In the genomic region with DNA sequence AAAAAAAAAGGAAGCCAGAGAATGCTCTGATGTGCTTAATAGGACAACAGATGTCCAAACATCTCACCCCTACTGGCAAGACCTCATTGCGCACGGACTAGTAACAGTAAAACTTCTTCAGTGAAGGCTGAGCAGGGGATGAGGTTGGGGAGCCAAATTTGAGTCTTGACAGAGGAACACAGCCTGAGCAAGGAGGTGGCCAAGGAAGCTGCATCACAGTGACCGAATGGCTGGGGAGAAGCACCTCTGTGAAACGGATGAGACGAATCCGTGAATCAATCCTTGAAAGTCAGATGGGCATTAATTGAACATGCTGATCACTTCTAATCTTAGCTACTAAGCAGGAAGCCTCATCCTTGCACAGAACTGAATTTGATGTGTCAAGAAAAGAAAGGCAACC, we compare ENCODE assay signal across 1 cellular context.
TF ChIP-seq lines count a peak whose summit lies in the region.

No MANE protein-coding gene starts in this region.

TF ChIP-seq in WTC11, 78 proteins besides CTCF, POLR2A, EP300 and RAD21 (continued from another document):
- TF ChIP-seq, protein P1, sequence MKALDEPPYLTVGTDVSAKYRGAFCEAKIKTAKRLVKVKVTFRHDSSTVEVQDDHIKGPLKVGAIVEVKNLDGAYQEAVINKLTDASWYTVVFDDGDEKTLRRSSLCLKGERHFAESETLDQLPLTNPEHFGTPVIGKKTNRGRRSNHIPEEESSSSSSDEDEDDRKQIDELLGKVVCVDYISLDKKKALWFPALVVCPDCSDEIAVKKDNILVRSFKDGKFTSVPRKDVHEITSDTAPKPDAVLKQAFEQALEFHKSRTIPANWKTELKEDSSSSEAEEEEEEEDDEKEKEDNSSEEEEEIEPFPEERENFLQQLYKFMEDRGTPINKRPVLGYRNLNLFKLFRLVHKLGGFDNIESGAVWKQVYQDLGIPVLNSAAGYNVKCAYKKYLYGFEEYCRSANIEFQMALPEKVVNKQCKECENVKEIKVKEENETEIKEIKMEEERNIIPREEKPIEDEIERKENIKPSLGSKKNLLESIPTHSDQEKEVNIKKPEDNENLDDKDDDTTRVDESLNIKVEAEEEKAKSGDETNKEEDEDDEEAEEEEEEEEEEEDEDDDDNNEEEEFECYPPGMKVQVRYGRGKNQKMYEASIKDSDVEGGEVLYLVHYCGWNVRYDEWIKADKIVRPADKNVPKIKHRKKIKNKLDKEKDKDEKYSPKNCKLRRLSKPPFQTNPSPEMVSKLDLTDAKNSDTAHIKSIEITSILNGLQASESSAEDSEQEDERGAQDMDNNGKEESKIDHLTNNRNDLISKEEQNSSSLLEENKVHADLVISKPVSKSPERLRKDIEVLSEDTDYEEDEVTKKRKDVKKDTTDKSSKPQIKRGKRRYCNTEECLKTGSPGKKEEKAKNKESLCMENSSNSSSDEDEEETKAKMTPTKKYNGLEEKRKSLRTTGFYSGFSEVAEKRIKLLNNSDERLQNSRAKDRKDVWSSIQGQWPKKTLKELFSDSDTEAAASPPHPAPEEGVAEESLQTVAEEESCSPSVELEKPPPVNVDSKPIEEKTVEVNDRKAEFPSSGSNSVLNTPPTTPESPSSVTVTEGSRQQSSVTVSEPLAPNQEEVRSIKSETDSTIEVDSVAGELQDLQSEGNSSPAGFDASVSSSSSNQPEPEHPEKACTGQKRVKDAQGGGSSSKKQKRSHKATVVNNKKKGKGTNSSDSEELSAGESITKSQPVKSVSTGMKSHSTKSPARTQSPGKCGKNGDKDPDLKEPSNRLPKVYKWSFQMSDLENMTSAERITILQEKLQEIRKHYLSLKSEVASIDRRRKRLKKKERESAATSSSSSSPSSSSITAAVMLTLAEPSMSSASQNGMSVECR (CRISPR knock-in tag; IDR thresholded peaks at IDR 0.05; ENCODE audit: borderline replicate concordance) = no peak
- TF ChIP-seq, protein P2, sequence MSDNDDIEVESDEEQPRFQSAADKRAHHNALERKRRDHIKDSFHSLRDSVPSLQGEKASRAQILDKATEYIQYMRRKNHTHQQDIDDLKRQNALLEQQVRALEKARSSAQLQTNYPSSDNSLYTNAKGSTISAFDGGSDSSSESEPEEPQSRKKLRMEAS (CRISPR knock-in tag; IDR thresholded peaks at IDR 0.05) = no peak
- TF ChIP-seq, protein P3, sequence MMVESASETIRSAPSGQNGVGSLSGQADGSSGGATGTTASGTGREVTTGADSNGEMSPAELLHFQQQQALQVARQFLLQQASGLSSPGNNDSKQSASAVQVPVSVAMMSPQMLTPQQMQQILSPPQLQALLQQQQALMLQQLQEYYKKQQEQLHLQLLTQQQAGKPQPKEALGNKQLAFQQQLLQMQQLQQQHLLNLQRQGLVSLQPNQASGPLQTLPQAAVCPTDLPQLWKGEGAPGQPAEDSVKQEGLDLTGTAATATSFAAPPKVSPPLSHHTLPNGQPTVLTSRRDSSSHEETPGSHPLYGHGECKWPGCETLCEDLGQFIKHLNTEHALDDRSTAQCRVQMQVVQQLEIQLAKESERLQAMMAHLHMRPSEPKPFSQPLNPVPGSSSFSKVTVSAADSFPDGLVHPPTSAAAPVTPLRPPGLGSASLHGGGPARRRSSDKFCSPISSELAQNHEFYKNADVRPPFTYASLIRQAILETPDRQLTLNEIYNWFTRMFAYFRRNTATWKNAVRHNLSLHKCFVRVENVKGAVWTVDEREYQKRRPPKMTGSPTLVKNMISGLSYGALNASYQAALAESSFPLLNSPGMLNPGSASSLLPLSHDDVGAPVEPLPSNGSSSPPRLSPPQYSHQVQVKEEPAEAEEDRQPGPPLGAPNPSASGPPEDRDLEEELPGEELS (CRISPR knock-in tag; IDR thresholded peaks at IDR 0.05) = no peak
- TF ChIP-seq SMAD4 (CRISPR knock-in tag; IDR thresholded peaks at IDR 0.05) (no peak), NR1H2 (CRISPR knock-in tag; IDR thresholded peaks at IDR 0.05) (no peak), MYBL2 (CRISPR knock-in tag; IDR thresholded peaks at IDR 0.05) (no peak), NFYB (CRISPR knock-in tag; conservative IDR thresholded peaks at IDR 0.05; ENCODE audit: low read depth) (no peak), JAZF1 (CRISPR knock-in tag; IDR thresholded peaks at IDR 0.05) (no peak)
- TF ChIP-seq, protein P4, sequence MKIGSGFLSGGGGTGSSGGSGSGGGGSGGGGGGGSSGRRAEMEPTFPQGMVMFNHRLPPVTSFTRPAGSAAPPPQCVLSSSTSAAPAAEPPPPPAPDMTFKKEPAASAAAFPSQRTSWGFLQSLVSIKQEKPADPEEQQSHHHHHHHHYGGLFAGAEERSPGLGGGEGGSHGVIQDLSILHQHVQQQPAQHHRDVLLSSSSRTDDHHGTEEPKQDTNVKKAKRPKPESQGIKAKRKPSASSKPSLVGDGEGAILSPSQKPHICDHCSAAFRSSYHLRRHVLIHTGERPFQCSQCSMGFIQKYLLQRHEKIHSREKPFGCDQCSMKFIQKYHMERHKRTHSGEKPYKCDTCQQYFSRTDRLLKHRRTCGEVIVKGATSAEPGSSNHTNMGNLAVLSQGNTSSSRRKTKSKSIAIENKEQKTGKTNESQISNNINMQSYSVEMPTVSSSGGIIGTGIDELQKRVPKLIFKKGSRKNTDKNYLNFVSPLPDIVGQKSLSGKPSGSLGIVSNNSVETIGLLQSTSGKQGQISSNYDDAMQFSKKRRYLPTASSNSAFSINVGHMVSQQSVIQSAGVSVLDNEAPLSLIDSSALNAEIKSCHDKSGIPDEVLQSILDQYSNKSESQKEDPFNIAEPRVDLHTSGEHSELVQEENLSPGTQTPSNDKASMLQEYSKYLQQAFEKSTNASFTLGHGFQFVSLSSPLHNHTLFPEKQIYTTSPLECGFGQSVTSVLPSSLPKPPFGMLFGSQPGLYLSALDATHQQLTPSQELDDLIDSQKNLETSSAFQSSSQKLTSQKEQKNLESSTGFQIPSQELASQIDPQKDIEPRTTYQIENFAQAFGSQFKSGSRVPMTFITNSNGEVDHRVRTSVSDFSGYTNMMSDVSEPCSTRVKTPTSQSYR (CRISPR knock-in tag; IDR thresholded peaks at IDR 0.05) = no peak
